In the genomic region with DNA sequence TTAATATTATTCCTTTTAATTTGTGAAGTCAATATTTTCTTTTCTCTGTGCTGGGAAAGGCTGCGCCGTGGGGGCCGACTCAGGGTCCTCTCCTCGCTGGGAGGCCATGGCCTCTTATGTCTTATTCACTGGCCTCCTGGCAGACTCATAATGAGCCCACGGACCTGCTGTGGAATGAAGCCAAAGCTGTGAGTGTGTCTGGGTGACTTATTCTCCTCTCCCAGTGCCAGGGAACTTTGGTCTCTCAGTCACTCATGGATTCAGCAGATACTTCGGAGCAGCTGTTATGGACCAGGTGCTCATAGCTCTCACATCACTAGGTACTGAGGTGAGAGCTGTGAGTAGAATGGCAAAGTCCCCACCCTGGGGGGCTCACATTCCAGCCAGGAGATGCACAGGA, we compare ENCODE assay signal across 18 cellular contexts.
DNase-seq lines count a peak whose midpoint lies in the region; ATAC-seq and TF ChIP-seq lines count a peak whose summit lies in the region.
"Had no signal": no experiment of that assay in that cellular context is flagged by ENCODE, and none has a peak within 500 bp of the region (broad histone marks: within the 10 kb centered on the region; RNA-seq: fewer than 3 reads in every experiment).

No MANE protein-coding gene starts in this region.

- no peak overlapping the region for H3K4me2 ChIP-seq in GM23248 (ENCODE audit: unreplicated experiment)
- H3K4me2 ChIP-seq: PC-9 had no signal

- no peaks in the 10 kb centered on the region for H3K9me3 ChIP-seq in GM23248 (ENCODE audit: low read depth)
- H3K9me3 ChIP-seq: neutrophil, transverse colon had no signal

- TF ChIP-seq CTCF in foreskin fibroblast (IDR thresholded peaks at IDR 0.05; ENCODE audit: low read depth, low read length) (no peak), glutamatergic neuron (IDR thresholded peaks at IDR 0.05; ENCODE audit: partially characterized antibody, unreplicated experiment) (no peak)

- H3K4me1 ChIP-seq in GM23248 (ENCODE audit: insufficient read depth): peaks cover 20% of the 10 kb centered on the region
- H3K4me1 ChIP-seq: transverse colon had no signal

- no peaks in the 10 kb centered on the region for H4K20me1 ChIP-seq in GM23248 (ENCODE audit: insufficient read depth)

- no peaks in the 10 kb centered on the region for H3K27me3 ChIP-seq in GM23248 (replicated peaks; ENCODE audit: insufficient read depth)
- H3K27me3 ChIP-seq: neutrophil, transverse colon had no signal

- H3K4me3 Mint-ChIP-seq in glutamatergic neuron (ENCODE audit: unreplicated experiment): no peak overlapping the region
- H3K4me3 Mint-ChIP-seq: activated CD4-positive, alpha-beta T cell treated with anti-CD3 and anti-CD28 coated beads for 36 hours; central memory CD8-positive, alpha-beta T cell had no signal

- no peaks in the 10 kb centered on the region for H3F3A ChIP-seq in GM23248 (ENCODE audit: insufficient read depth)

- H2AFZ ChIP-seq in GM23248: no peak overlapping the region
- H2AFZ ChIP-seq: PC-9 had no signal

- WGBS in GM23248 (ENCODE audit: low coverage in 1 of 2, low lambda C conversion rate in 2 of 2, missing lambda C conversion rate in 2 of 2), 2 experiments: 46 to 49% methylated on average over 6 of the region's 6 CpGs

- no peak for ATAC-seq in HG03280 (IDR thresholded peaks at IDR 0.05; ENCODE audit: unreplicated experiment)
- ATAC-seq: activated CD4-positive, alpha-beta T cell treated with anti-CD3 and anti-CD28 coated beads for 36 hours; left ventricle myocardium superior had no signal

- H3K9me2 ChIP-seq in GM23248 (ENCODE audit: insufficient read depth): no peaks in the 10 kb centered on the region

- no peaks in the 10 kb centered on the region for H3K9me3 Mint-ChIP-seq in glutamatergic neuron (ENCODE audit: unreplicated experiment)
- H3K9me3 Mint-ChIP-seq: central memory CD8-positive, alpha-beta T cell had no signal

- H3K4me1 Mint-ChIP-seq in glutamatergic neuron (ENCODE audit: low read depth, unreplicated experiment): no peaks in the 10 kb centered on the region
- H3K4me1 Mint-ChIP-seq: activated CD4-positive, alpha-beta T cell treated with anti-CD3 and anti-CD28 coated beads for 36 hours; central memory CD8-positive, alpha-beta T cell had no signal

- H3K9ac ChIP-seq in GM23248: no peak overlapping the region

- H3K4me3 ChIP-seq in GM23248 (no peak overlapping the region), foreskin fibroblast (ENCODE audit: low read depth in 1 of 2, low read length in 2 of 2) (no peak overlapping the region)
- H3K4me3 ChIP-seq: PC-9, transverse colon had no signal

- H3K27ac ChIP-seq in GM23248: no peak overlapping the region
- H3K27ac ChIP-seq: neutrophil, PC-9, transverse colon had no signal

- no peaks in the 10 kb centered on the region for H3K36me3 ChIP-seq in GM23248 (ENCODE audit: low read depth)
- H3K36me3 ChIP-seq: transverse colon had no signal

- in situ Hi-C loops in ACHN (cut with HindIII; ENCODE audit: low pct_ligation_motif_present, low pct_unique_long_range_greater_than_20kb, low sequenced_read_pairs) (no loop called here), GM23248 (cut with MboI) (no loop called here)

- no peak overlapping the region for H3K27ac Mint-ChIP-seq in glutamatergic neuron (ENCODE audit: unreplicated experiment)
- H3K27ac Mint-ChIP-seq: activated CD4-positive, alpha-beta T cell treated with anti-CD3 and anti-CD28 coated beads for 36 hours had no signal

- peaks cover 5% of the 10 kb centered on the region for H3K27me3 Mint-ChIP-seq in glutamatergic neuron (ENCODE audit: unreplicated experiment)
- H3K27me3 Mint-ChIP-seq: activated CD4-positive, alpha-beta T cell treated with anti-CD3 and anti-CD28 coated beads for 36 hours; central memory CD8-positive, alpha-beta T cell had no signal

- peak; percentile 47 for DNase-seq in ACHN
- peak; percentile 75 for DNase-seq in GM23248
- DNase-seq in RKO (ENCODE audit: low spot score): peak; percentile 25
- peak; percentile 54 to 69 for DNase-seq in foreskin fibroblast
- DNase-seq in activated gamma-delta T cell (lab: John Stamatoyannopoulos, UW): no peak
- DNase-seq in activated effector memory CD4-positive, alpha-beta T cell treated with Interleukin-2 at 50 U/mL for 16 hours: no peak
- no peak for DNase-seq in glutamatergic neuron
- DNase-seq: activated CD4-positive, alpha-beta T cell treated with anti-CD3 and anti-CD28 coated beads for 36 hours; activated gamma-delta T cell treated with Interleukin-2 at 50 U/mL for 16 hours; erythroblast; left ventricle myocardium superior; PC-9; stimulated activated CD4-positive, alpha-beta T cell treated with anti-CD3 and anti-CD28 coated beads, Interleukin-15, amount 100 ng/mL, for 24 hours; T-helper 9 cell; transverse colon had no signal

- no peaks in the 10 kb centered on the region for H3K79me2 ChIP-seq in GM23248 (ENCODE audit: insufficient read depth)

- no peaks in the 10 kb centered on the region for H3K36me3 Mint-ChIP-seq in glutamatergic neuron (ENCODE audit: unreplicated experiment)

Comparison
In these comparisons a context has a peak if more than half of its experiments do, and no peak if none do; other contexts are left out.
1. DNase-seq: peak in ACHN (single experiment), GM23248 (single experiment), RKO (single experiment) and foreskin fibroblast (2 of 2); none in activated gamma-delta T cell (single experiment), activated effector memory CD4-positive, alpha-beta T cell treated with Interleukin-2 at 50 U/mL for 16 hours (single experiment) and glutamatergic neuron (single experiment).